Comparison of ENCODE assay signal across 12 cellular contexts in genomic region chr15:20645956-20646355, GRCh38.
DNase-seq lines count a peak whose midpoint lies in the region; ATAC-seq, FAIRE-seq and TF ChIP-seq lines count a peak whose summit lies in the region.
"Had no signal": no experiment of that assay in that cellular context is flagged by ENCODE, and none has a peak within 500 bp of the region (broad histone marks: within the 10 kb centered on the region; RNA-seq: fewer than 3 reads in every experiment).

No MANE protein-coding gene starts in this region.

- H3K9me3 ChIP-seq in right atrium auricular region = no peaks in the 10 kb centered on the region
- H3K9me3 ChIP-seq: ovary had no signal

- ATAC-seq in Right ventricle myocardium superior (ENCODE audit: poor library complexity) = peak; percentile 69

- H3K4me3 ChIP-seq in right atrium auricular region (no peak overlapping the region), H7 (ENCODE audit: insufficient read depth, low read depth, low read length) (no peak overlapping the region)
- H3K4me3 ChIP-seq: ovary had no signal

- intact Hi-C loops in Right ventricle myocardium superior (cut with DNase I) = no loop called here

- H3K4me1 ChIP-seq in right atrium auricular region = no peaks in the 10 kb centered on the region

- FAIRE-seq in urothelium cell line (lab: Jason Lieb, UNC) = no peak
- FAIRE-seq: D721Med had no signal

- no peak overlapping the region for H3K27ac ChIP-seq in right atrium auricular region
- H3K27ac ChIP-seq: ovary had no signal

- no peaks in the 10 kb centered on the region for H3K27me3 ChIP-seq in right atrium auricular region
- no peaks in the 10 kb centered on the region for H3K27me3 ChIP-seq in H7 (ENCODE audit: control insufficient read depth, insufficient read depth, low read length)
- H3K27me3 ChIP-seq: ovary had no signal

- no peak for TF ChIP-seq CTCF in right atrium auricular region (IDR thresholded peaks at IDR 0.05)

- H3K36me3 ChIP-seq in right atrium auricular region (no peaks in the 10 kb centered on the region), H7 (replicated peaks; ENCODE audit: control insufficient read depth, insufficient read depth, low read length) (no peaks in the 10 kb centered on the region)
- H3K36me3 ChIP-seq: ovary had no signal

- peak; percentile 51 for DNase-seq in Right ventricle myocardium superior
- DNase-seq in right atrium auricular region (ENCODE audit: low spot score) = no peak
- DNase-seq in HT1080 (ENCODE audit: low read depth) = peak; percentile 32
- peak; percentile 20 for DNase-seq in globus pallidus (ENCODE audit: low spot score)
- DNase-seq in urothelium cell line (ENCODE audit: low spot score) = peak; percentile 28
- no peak for DNase-seq in NCI-H2227 (lab: John Stamatoyannopoulos, UW; ENCODE audit: unreplicated experiment)
- DNase-seq in NCI-H526 (lab: John Stamatoyannopoulos, UW) = no peak
- DNase-seq in H7 = no peak
- DNase-seq: HFFc6, NCI-H82, ovary had no signal

Comparison
In these comparisons a context has a peak if more than half of its experiments do, and no peak if none do; other contexts are left out.
1. DNase-seq: peak in Right ventricle myocardium superior (single experiment), HT1080 (single experiment), globus pallidus (single experiment) and urothelium cell line (single experiment); none in right atrium auricular region (single experiment), NCI-H2227 (single experiment), NCI-H526 (0 of 2) and H7 (single experiment).